In the genomic region with DNA sequence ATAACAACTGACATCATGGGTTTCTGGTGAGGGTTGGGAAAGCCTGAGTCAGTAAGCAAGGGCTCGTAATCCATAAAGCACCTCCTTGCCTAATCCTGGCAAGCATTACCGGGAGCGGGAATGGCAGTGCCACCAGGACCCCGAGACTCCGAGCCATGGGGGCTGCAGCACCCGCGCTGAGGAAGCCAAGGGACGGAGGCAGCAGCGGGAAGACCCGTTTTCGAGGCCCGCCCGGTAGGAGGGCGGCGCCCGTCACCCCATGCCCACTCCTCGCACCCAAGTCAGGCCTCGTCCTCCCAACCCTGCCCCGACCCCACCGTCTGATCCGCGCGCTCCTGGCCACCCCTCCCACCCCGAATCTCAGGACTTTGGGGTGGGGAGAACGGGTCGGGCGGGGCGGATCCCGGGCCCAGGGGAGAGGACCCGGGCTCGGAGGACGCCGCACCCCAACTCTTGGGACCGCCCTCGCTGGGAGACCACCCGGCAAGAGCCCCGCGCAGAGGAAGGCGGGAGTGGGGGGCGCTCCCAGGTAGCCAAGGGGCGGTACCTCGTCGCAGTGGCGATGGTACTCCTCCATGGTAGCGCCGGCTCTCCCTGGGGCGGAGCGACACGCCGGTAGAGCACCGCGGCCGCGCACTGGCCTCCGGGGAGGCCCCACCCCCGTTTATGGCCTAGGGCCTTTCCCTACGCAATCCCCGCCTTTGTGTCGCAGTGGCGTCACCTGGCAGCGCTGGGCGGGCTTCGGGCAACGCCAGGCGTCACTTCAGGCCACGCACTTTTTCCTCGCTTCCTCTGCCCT, we compare ENCODE assay signal across 8 cellular contexts. TPM values are rescaled to one million over a fixed set of nuclear protein-coding genes. Genes with fewer than 3 reads are reported as not detected.
DNase-seq lines count a peak whose midpoint lies in the region; ATAC-seq lines count a peak whose summit lies in the region.

A gene with protein sequence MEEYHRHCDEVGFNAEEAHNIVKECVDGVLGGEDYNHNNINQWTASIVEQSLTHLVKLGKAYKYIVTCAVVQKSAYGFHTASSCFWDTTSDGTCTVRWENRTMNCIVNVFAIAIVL (minus strand): TSS at position 638 of the 799 bp plus-strand sequence. CDS start 61 bp downstream, at position 577.

- H3K4me3 ChIP-seq in CD4-positive, CD25-positive, alpha-beta regulatory T cell (ENCODE audit: low read depth, low read length), result peak within 1 kb of the TSS; percentile 86

- peak within 1 kb of the TSS; percentile 88 to 94 (median 92) for H3K4me3 Mint-ChIP-seq in CD4-positive, CD25-positive, alpha-beta regulatory T cell

- no peaks in the 10 kb centered on the region for H3K27me3 Mint-ChIP-seq in CD4-positive, CD25-positive, alpha-beta regulatory T cell

- H3K9me3 ChIP-seq in CD4-positive, CD25-positive, alpha-beta regulatory T cell (ENCODE audit: control insufficient read depth in 2 of 2, low read length in 2 of 2), result no peaks in the 10 kb centered on the region

- H3K9me3 Mint-ChIP-seq in CD4-positive, CD25-positive, alpha-beta regulatory T cell, result no peaks in the 10 kb centered on the region

- H3K4me1 Mint-ChIP-seq in CD4-positive, CD25-positive, alpha-beta regulatory T cell, result peaks cover 10 to 39% (median 20%) of the 10 kb centered on the region in 4 donors

- peak within 1 kb of the TSS; percentile 93 to 98 (median 96) for H3K27ac Mint-ChIP-seq in CD4-positive, CD25-positive, alpha-beta regulatory T cell

- peak; percentile 72 to 80 (median 74) for DNase-seq in CD4-positive, CD25-positive, alpha-beta regulatory T cell
- DNase-seq in NOMO-1 treated with DMSO at 0.1 percent for 48 hours (lab: John Stamatoyannopoulos, UW; ENCODE audit: unreplicated experiment), result peak; percentile 65
- DNase-seq in activated T-cell treated with anti-CD3 and anti-CD28 coated beads for 1 hour (ENCODE audit: low read depth), result peak; percentile 62
- DNase-seq in epidermal melanocyte (ENCODE audit: insufficient read length, low spot score), result peak; percentile 28
- DNase-seq in midbrain (lab: John Stamatoyannopoulos, UW), result peak; percentile 56
- peak; percentile 59 for DNase-seq in stimulated activated CD8-positive, alpha-beta memory T cell treated with anti-CD3 and anti-CD28 coated beads, Interleukin-2, amount 100 ng/mL, for 48 hours (ENCODE audit: low read depth in 2 of 2)

- peaks cover 17% of the 10 kb centered on the region for H3K4me1 ChIP-seq in CD4-positive, CD25-positive, alpha-beta regulatory T cell (ENCODE audit: control insufficient read depth, insufficient read depth, low read length, poor library complexity, severe bottlenecking)

- no peaks in the 10 kb centered on the region for H3K36me3 ChIP-seq in CD4-positive, CD25-positive, alpha-beta regulatory T cell (ENCODE audit: control insufficient read depth, insufficient read depth, low read length)

- no peaks in the 10 kb centered on the region for H3K27me3 ChIP-seq in CD4-positive, CD25-positive, alpha-beta regulatory T cell (ENCODE audit: control insufficient read depth, insufficient read depth, low read length)

- ATAC-seq in CD4-positive, CD25-positive, alpha-beta regulatory T cell (ENCODE audit: low read depth in 2 of 2), result peak; percentile 92 to 94
- peak; percentile 97 for ATAC-seq in GM19438 (IDR thresholded peaks at IDR 0.05; ENCODE audit: low read depth, unreplicated experiment)
- peak; percentile 99 for ATAC-seq in HG03571 (IDR thresholded peaks at IDR 0.05; ENCODE audit: unreplicated experiment)

- H3K27ac ChIP-seq in CD4-positive, CD25-positive, alpha-beta regulatory T cell (ENCODE audit: insufficient read depth, low read length, poor library complexity, severe bottlenecking), result peak within 1 kb of the TSS; percentile 88

- peaks cover 5% of the 10 kb centered on the region for H3K36me3 Mint-ChIP-seq in CD4-positive, CD25-positive, alpha-beta regulatory T cell

RNA-seq across cellular contexts. Expression of the gene that starts here (rescaled TPM):
- total RNA-seq in CD4-positive, CD25-positive, alpha-beta regulatory T cell, result 18.8 TPM
- polyA plus RNA-seq in CD4-positive, CD25-positive, alpha-beta regulatory T cell, result 10 to 100 TPM; 25.0 to 32.5 (median 26.5) TPM

Comparison
In these comparisons a context has a peak if more than half of its experiments do, and no peak if none do; other contexts are left out.
1. Peak in every context shown above with its lines: DNase-seq, ATAC-seq, H3K4me3 ChIP-seq and H3K27ac ChIP-seq.